In genomic region chr15:54208786-54209185, GRCh38 we compare ENCODE assay signal across 27 cellular contexts.
DNase-seq lines count a peak whose midpoint lies in the region; ATAC-seq, FAIRE-seq and TF ChIP-seq lines count a peak whose summit lies in the region.
"Had no signal": no experiment of that assay in that cellular context is flagged by ENCODE, and none has a peak within 500 bp of the region (broad histone marks: within the 10 kb centered on the region; RNA-seq: fewer than 3 reads in every experiment).

No MANE protein-coding gene starts in this region.

- POLR2A ChIA-PET in MCF 10A (lab: Yijun Ruan, JAX), result no interaction called here
- POLR2A ChIA-PET in H1 (lab: Charles Lee; ENCODE audit: partially characterized antibody), result no interaction called here

- no peak overlapping the region for H3K18ac ChIP-seq in H1 (ENCODE audit: extremely low read depth, low read length)

- peaks cover 8% of the 10 kb centered on the region for H3K9me3 Mint-ChIP-seq in MCF 10A (ENCODE audit: unreplicated experiment)
- H3K9me3 Mint-ChIP-seq: T-helper 1 cell treated with Interleukin-12 subunit alpha and Interleukin-12 subunit beta and Interleukin-4 antibody, amounts not matched to agents 30 μg/mL and 1 μg/mL, for 36 hours had no signal

- H3K4me1 ChIP-seq in breast epithelium (no peaks in the 10 kb centered on the region), H1 (replicated peaks in 1 of 4; ENCODE audit: control insufficient read depth in 3 of 4, insufficient read depth in 4 of 4, low read length in 3 of 4) (no peaks in the 10 kb centered on the region), ovary (ENCODE audit: insufficient read depth) (no peaks in the 10 kb centered on the region), right cardiac atrium (ENCODE audit: control insufficient read depth, insufficient read depth, low read length) (no peaks in the 10 kb centered on the region)
- H3K4me1 ChIP-seq: SJCRH30 had no signal

- CTCF ChIA-PET in MCF 10A (lab: Yijun Ruan, JAX), result no interaction called here
- CTCF ChIA-PET in H1 (lab: Charles Lee; ENCODE audit: partially characterized antibody), result no interaction called here

- H4K20me1 ChIP-seq in H1 (replicated peaks in 1 of 2; ENCODE audit: control insufficient read depth in 1 of 2, insufficient read depth in 2 of 2, low read length in 2 of 2), result no peaks in the 10 kb centered on the region

- H3K4me2 ChIP-seq in H1 (ENCODE audit: insufficient read depth in 1 of 2, low read depth in 2 of 2, low read length in 2 of 2), result no peak overlapping the region

- H3K79me2 ChIP-seq in H1 (ENCODE audit: control insufficient read depth in 1 of 2, insufficient read depth in 2 of 2, low read length in 2 of 2), result no peaks in the 10 kb centered on the region

- ATAC-seq in right cardiac atrium, result no peak
- ATAC-seq: PC-3, Right ventricle myocardium inferior had no signal

- intact Hi-C loops in MCF 10A (cut with micrococcal nuclease), result no loop called here
- intact Hi-C loops in breast epithelium (cut with DNase I; ENCODE audit: low total_unique reads), result no loop called here
- intact Hi-C loops in ovary (cut with DNase I), result no loop called here
- intact Hi-C loops in right cardiac atrium (cut with DNase I), result no loop called here

- no peaks in the 10 kb centered on the region for H3K4me1 Mint-ChIP-seq in MCF 10A (ENCODE audit: insufficient read depth, unreplicated experiment)

- H3K79me1 ChIP-seq in H1 (ENCODE audit: low read depth, low read length), result no peaks in the 10 kb centered on the region

- no peak overlapping the region for H4K5ac ChIP-seq in H1 (ENCODE audit: insufficient read length, low read depth, low read length)

- no peak overlapping the region for H4K8ac ChIP-seq in H1 (ENCODE audit: extremely low read depth, insufficient read depth, low read length)

- peaks cover 21% of the 10 kb centered on the region for H3K27me3 Mint-ChIP-seq in MCF 10A (ENCODE audit: insufficient read depth, unreplicated experiment)

- H3K9ac ChIP-seq in H1 (replicated peaks in 1 of 4; ENCODE audit: extremely low read depth in 1 of 4, low read depth in 3 of 4, low read length in 3 of 4), result no peak overlapping the region

- peak overlapping the region; percentile 51; the same call in 1 of the 2 replicates for H2AFZ ChIP-seq in H1 (ENCODE audit: low read length)

- no peak overlapping the region for H2BK5ac ChIP-seq in H1 (ENCODE audit: low read depth, low read length)

- H3K27me3 ChIP-seq in breast epithelium (no peaks in the 10 kb centered on the region), H1 (replicated peaks in 1 of 4; ENCODE audit: control insufficient read depth in 3 of 4, extremely low read depth in 1 of 4, insufficient read depth in 3 of 4, low read length in 3 of 4) (no peaks in the 10 kb centered on the region), ovary (no peaks in the 10 kb centered on the region), right cardiac atrium (ENCODE audit: control insufficient read depth, insufficient read depth) (no peaks in the 10 kb centered on the region)
- H3K27me3 ChIP-seq: SJCRH30 had no signal

- no peaks in the 10 kb centered on the region for H3K36me3 ChIP-seq in breast epithelium
- H3K36me3 ChIP-seq in H1 (ENCODE audit: control insufficient read depth in 2 of 4, insufficient read depth in 4 of 4, low read length in 3 of 4), result no peaks in the 10 kb centered on the region
- no peaks in the 10 kb centered on the region for H3K36me3 ChIP-seq in ovary
- H3K36me3 ChIP-seq: SJCRH30 had no signal

- H3K56ac ChIP-seq in H1 (replicated peaks; ENCODE audit: insufficient read length, low read depth, low read length), result no peak overlapping the region

- no peak for TF ChIP-seq RAD21 in H1 (IDR thresholded peaks at IDR 0.05 in 1 of 2, conservative IDR thresholded peaks at IDR 0.05 in 1 of 2; ENCODE audit: low read depth in 2 of 2, low read length in 2 of 2)

- no TSS peak for BruUV-seq in MCF 10A (replicated peaks; lab: Mats Ljungman, UMichigan)

- TF ChIP-seq CTCF in MCF 10A (IDR thresholded peaks at IDR 0.05; ENCODE audit: unreplicated experiment), result no peak
- TF ChIP-seq CTCF in breast epithelium (IDR thresholded peaks at IDR 0.05), result no peak
- TF ChIP-seq CTCF in H1 (IDR thresholded peaks at IDR 0.05; ENCODE audit: control extremely low read depth in 1 of 3, insufficient read depth in 1 of 3, low read depth in 1 of 3, low read length in 3 of 3), result no peak
- TF ChIP-seq CTCF in ovary (IDR thresholded peaks at IDR 0.05), result no peak

- FAIRE-seq in H1 (lab: Jason Lieb, UNC), result no peak
- FAIRE-seq: GM18507, H54, HTR-8/SVneo had no signal

- H2BK15ac ChIP-seq in H1 (ENCODE audit: low read length), result no peak overlapping the region

- no peak overlapping the region for H3K27ac ChIP-seq in breast epithelium
- no peak overlapping the region for H3K27ac ChIP-seq in H1 (ENCODE audit: low read depth, low read length)
- H3K27ac ChIP-seq in ovary, result no peak overlapping the region
- H3K27ac ChIP-seq in right cardiac atrium (ENCODE audit: low read length), result no peak overlapping the region
- H3K27ac ChIP-seq: SJCRH30 had no signal

- TF ChIP-seq EP300 in H1 (IDR thresholded peaks at IDR 0.05; ENCODE audit: borderline replicate concordance in 1 of 2, low read depth in 2 of 2, low read length in 2 of 2) (no peak), ovary (IDR thresholded peaks at IDR 0.05) (no peak)

- no peak overlapping the region for H2BK12ac ChIP-seq in H1 (ENCODE audit: low read depth, low read length)

- no peak for TF ChIP-seq POLR2A in breast epithelium (IDR thresholded peaks at IDR 0.05)
- TF ChIP-seq POLR2A in H1 (IDR thresholded peaks at IDR 0.05; ENCODE audit: control extremely low read depth in 1 of 2, low read depth in 2 of 2, low read length in 2 of 2), result no peak
- no peak for TF ChIP-seq POLR2A in ovary (IDR thresholded peaks at IDR 0.05)

- no peak overlapping the region for H2BK120ac ChIP-seq in H1 (replicated peaks; ENCODE audit: low read depth, low read length)

- no peaks in the 10 kb centered on the region for H3K23me2 ChIP-seq in H1 (ENCODE audit: low read depth, low read length)

- H3K36me3 Mint-ChIP-seq in MCF 10A (ENCODE audit: insufficient read depth, unreplicated experiment), result no peaks in the 10 kb centered on the region

- WGBS in H1 (ENCODE audit: extremely low coverage in 1 of 2, insufficient coverage in 1 of 2, insufficient read length in 1 of 2, insufficient replicate concordance in 2 of 2, low coverage in 1 of 2, low lambda C conversion rate in 2 of 2, missing lambda C conversion rate in 1 of 2), 2 experiments, result 97% methylated on average over 2 of the region's 2 CpGs; no CpG with 5 or more reads in 1 of the 2 experiments
- 80 to 94% (median 92%) methylated on average over 2 of the region's 2 CpGs for WGBS in ovary, 3 donors
- WGBS in right cardiac atrium, result 89% methylated on average over 2 of the region's 2 CpGs

- H2AK5ac ChIP-seq in H1 (ENCODE audit: low read depth, low read length), result no peak overlapping the region

- no peak overlapping the region for H4K91ac ChIP-seq in H1 (replicated peaks; ENCODE audit: insufficient read length, low read length)

- H2BK20ac ChIP-seq in H1 (ENCODE audit: low read length), result no peak overlapping the region

- H3K27ac Mint-ChIP-seq in MCF 10A (ENCODE audit: low read depth, unreplicated experiment), result no peak overlapping the region
- H3K27ac Mint-ChIP-seq: T-helper 1 cell treated with Interleukin-12 subunit alpha and Interleukin-12 subunit beta and Interleukin-4 antibody, amounts not matched to agents 30 μg/mL and 1 μg/mL, for 36 hours had no signal

- no peak overlapping the region for H3K14ac ChIP-seq in H1 (ENCODE audit: insufficient read length)

- peak; percentile 1 for DNase-seq in MCF 10A (ENCODE audit: unreplicated experiment)
- no peak for DNase-seq in breast epithelium (ENCODE audit: low spot score in 2 of 2)
- peak; percentile 24 to 30 for DNase-seq in NOMO-1 (lab: John Stamatoyannopoulos, UW; ENCODE audit: unreplicated experiment in 2 of 2)
- DNase-seq in H1 (ENCODE audit: low read depth in 1 of 2, low spot score in 2 of 2), result no peak
- no peak for DNase-seq in ovary
- no peak for DNase-seq in amygdala (lab: John Stamatoyannopoulos, UW)
- no peak for DNase-seq in cerebellar cortex (ENCODE audit: low spot score)
- DNase-seq in right cardiac atrium, result no peak
- DNase-seq: DMS53; IMR-90; KG1; MM.1S; NCI-H1105 treated with DMSO at 0.1 percent for 48 hours; NCI-H146; NCI-H1930; NCI-H2107; NCI-H446; NCI-H524 treated with DMSO at 0.1 percent for 48 hours; NCI-H82; NK-92 treated with Interleukin-12 subunit alpha and Interleukin-12 subunit beta, amount 100 ng/mL, for 24 hours; PC-3; SJCRH30 had no signal

- no peak overlapping the region for H3K4me3 ChIP-seq in breast epithelium
- no peak overlapping the region for H3K4me3 ChIP-seq in H1 (ENCODE audit: extremely low read depth in 1 of 4, insufficient read depth in 2 of 4, low read depth in 3 of 4, low read length in 4 of 4)
- H3K4me3 ChIP-seq in ovary, result no peak overlapping the region
- H3K4me3 ChIP-seq in right cardiac atrium (ENCODE audit: low read length), result no peak overlapping the region
- H3K4me3 ChIP-seq: SJCRH30 had no signal

- no peak overlapping the region for H3K23ac ChIP-seq in H1 (ENCODE audit: insufficient read length)

- H3K9me3 ChIP-seq in breast epithelium (no peaks in the 10 kb centered on the region), H1 (ENCODE audit: insufficient read depth in 2 of 2, low read depth in 1 of 2, low read length in 1 of 2) (peaks cover 3 to 39% of the 10 kb centered on the region in 2 experiments; a peak in 2 of 4 replicates), ovary (no peaks in the 10 kb centered on the region), right cardiac atrium (ENCODE audit: control insufficient read depth, low read length) (no peaks in the 10 kb centered on the region)
- H3K9me3 ChIP-seq: SJCRH30 had no signal

- no peak overlapping the region for H3K4me3 Mint-ChIP-seq in MCF 10A (ENCODE audit: unreplicated experiment)
- H3K4me3 Mint-ChIP-seq: T-helper 1 cell treated with Interleukin-12 subunit alpha and Interleukin-12 subunit beta and Interleukin-4 antibody, amounts not matched to agents 30 μg/mL and 1 μg/mL, for 36 hours had no signal

- no peak overlapping the region for H3K4ac ChIP-seq in H1 (replicated peaks; ENCODE audit: insufficient read length, low read depth, low read length)

TF ChIP-seq in H1, 55 proteins besides CTCF, POLR2A, EP300 and RAD21:
- no peak for TF ChIP-seq TEAD4 (IDR thresholded peaks at IDR 0.05; ENCODE audit: low read depth, low read length)
- no peak for TF ChIP-seq CBX5 (IDR thresholded peaks at IDR 0.05; ENCODE audit: low read depth, low read length)
- TF ChIP-seq YY1 (IDR thresholded peaks at IDR 0.05; ENCODE audit: low read depth, low read length), result no peak
- no peak for TF ChIP-seq KDM5A (IDR thresholded peaks at IDR 0.05; ENCODE audit: low read length)
- no peak for TF ChIP-seq SRF (IDR thresholded peaks at IDR 0.05; ENCODE audit: low read depth, low read length)
- TF ChIP-seq SAP30 (IDR thresholded peaks at IDR 0.05; ENCODE audit: insufficient read depth, insufficient replicate concordance, low read length), result no peak
- no peak for TF ChIP-seq RXRA (IDR thresholded peaks at IDR 0.05; ENCODE audit: insufficient read depth, low read depth, low read length)

Comparison
In these comparisons a context has a peak if more than half of its experiments do, and no peak if none do; other contexts are left out.
1. DNase-seq: peak in MCF 10A (single experiment) and NOMO-1 (2 of 2); none in breast epithelium (0 of 2), H1 (0 of 2), ovary (0 of 5), amygdala (0 of 56), cerebellar cortex (single experiment) and right cardiac atrium (0 of 3).